In genomic region chr14:106286697-106287290, GRCh38 we compare ENCODE assay signal across 13 cellular contexts.
A peak's percentile ranks its signal among the peaks of the same experiment; 100 is the strongest.
DNase-seq lines count a peak whose midpoint lies in the region; ATAC-seq and TF ChIP-seq lines count a peak whose summit lies in the region.
"Had no signal": no experiment of that assay in that cellular context is flagged by ENCODE, and none has a peak within 500 bp of the region (broad histone marks: within the 10 kb centered on the region; RNA-seq: fewer than 3 reads in every experiment).

No MANE protein-coding gene starts in this region.

- TF ChIP-seq POLR2A in body of pancreas (IDR thresholded peaks at IDR 0.05) = no peak

- H3K9me3 Mint-ChIP-seq in CD14-positive monocyte = peaks cover 0 to 7% (median 3%) of the 10 kb centered on the region in 7 donors
- H3K9me3 Mint-ChIP-seq in activated naive CD4-positive, alpha-beta T cell treated with anti-CD3 and anti-CD28 coated beads, Interleukin-2, amount 10 ng/mL, durations not matched to agents 7 days and 5 days = no peaks in the 10 kb centered on the region
- H3K9me3 Mint-ChIP-seq: memory B cell had no signal

- no peaks in the 10 kb centered on the region for H3K36me3 ChIP-seq in body of pancreas (replicated peaks in 1 of 2; ENCODE audit: insufficient read depth in 1 of 2, low read depth in 2 of 2)

- ATAC-seq in GM21390 (IDR thresholded peaks at IDR 0.05; ENCODE audit: unreplicated experiment) = no peak
- no peak for ATAC-seq in body of pancreas

- WGBS in body of pancreas, 2 donors = 71 to 72% methylated on average over 41 of the region's 41 CpGs

- CTCF ChIA-PET in GM10248 (lab: Yijun Ruan, JAX) = interaction anchor here (0.9 to 1.0 kb wide), 2 partner anchors 10 to 21 kb away, joined by 3 to 4 read pairs; no protein-coding TSS in a partner anchor
- CTCF ChIA-PET in activated naive CD4-positive, alpha-beta T cell treated with anti-CD3 and anti-CD28 coated beads, Interleukin-2, amount 10 ng/mL, durations not matched to agents 7 days and 5 days (lab: Charles Lee) = interaction anchor here (0.7 to 3.2 kb wide), 4 partner anchors 11 to 92 kb away, joined by 4 to 7 read pairs (median 6); no protein-coding TSS in a partner anchor

- H3K27ac Mint-ChIP-seq in CD14-positive monocyte = no peak overlapping the region
- no peak overlapping the region for H3K27ac Mint-ChIP-seq in activated naive CD4-positive, alpha-beta T cell treated with anti-CD3 and anti-CD28 coated beads, Interleukin-2, amount 10 ng/mL, durations not matched to agents 7 days and 5 days
- H3K27ac Mint-ChIP-seq: memory B cell had no signal

- no peak overlapping the region for H3K27ac ChIP-seq in body of pancreas
- H3K27ac ChIP-seq: dorsolateral prefrontal cortex had no signal

- POLR2A ChIA-PET in GM10248 (lab: Yijun Ruan, JAX) = no interaction called here

- H3K4me3 Mint-ChIP-seq in CD14-positive monocyte = no peak overlapping the region
- H3K4me3 Mint-ChIP-seq in activated naive CD4-positive, alpha-beta T cell treated with anti-CD3 and anti-CD28 coated beads, Interleukin-2, amount 10 ng/mL, durations not matched to agents 7 days and 5 days = no peak overlapping the region
- H3K4me3 Mint-ChIP-seq: memory B cell had no signal

- no peaks in the 10 kb centered on the region for H3K4me1 Mint-ChIP-seq in CD14-positive monocyte
- no peaks in the 10 kb centered on the region for H3K4me1 Mint-ChIP-seq in activated naive CD4-positive, alpha-beta T cell treated with anti-CD3 and anti-CD28 coated beads, Interleukin-2, amount 10 ng/mL, durations not matched to agents 7 days and 5 days
- H3K4me1 Mint-ChIP-seq: memory B cell had no signal

- TF ChIP-seq CTCF in CD14-positive monocyte (IDR thresholded peaks at IDR 0.05) (peak; percentile 48), GM10248 (IDR thresholded peaks at IDR 0.05; ENCODE audit: control extremely low read depth, extremely low read depth, low read depth, missing control alignments) (peak; percentile 33), body of pancreas (IDR thresholded peaks at IDR 0.05) (no peak)

- no peaks in the 10 kb centered on the region for H3K4me1 ChIP-seq in body of pancreas

- H3K27me3 Mint-ChIP-seq in CD14-positive monocyte (ENCODE audit: low read depth in 3 of 3) = peaks cover 1 to 2% (median 1%) of the 10 kb centered on the region in 3 donors
- H3K27me3 Mint-ChIP-seq in activated naive CD4-positive, alpha-beta T cell treated with anti-CD3 and anti-CD28 coated beads, Interleukin-2, amount 10 ng/mL, durations not matched to agents 7 days and 5 days = peaks cover 35% of the 10 kb centered on the region

- H3K4me3 ChIP-seq in body of pancreas = no peak overlapping the region
- H3K4me3 ChIP-seq: dorsolateral prefrontal cortex had no signal

- intact Hi-C loops in CD14-positive monocyte (cut with micrococcal nuclease) (no loop called here), body of pancreas (cut with DNase I) (no loop called here)

- H3K9me3 ChIP-seq in body of pancreas = no peaks in the 10 kb centered on the region

- H3K27me3 ChIP-seq in body of pancreas = no peaks in the 10 kb centered on the region

- H3K36me3 Mint-ChIP-seq in CD14-positive monocyte = no peaks in the 10 kb centered on the region
- H3K36me3 Mint-ChIP-seq in activated naive CD4-positive, alpha-beta T cell treated with anti-CD3 and anti-CD28 coated beads, Interleukin-2, amount 10 ng/mL, durations not matched to agents 7 days and 5 days = no peaks in the 10 kb centered on the region
- H3K36me3 Mint-ChIP-seq: memory B cell had no signal

- no peak for DNase-seq in CD14-positive monocyte (ENCODE audit: low spot score)
- peak; percentile 38 for DNase-seq in GM10248 (ENCODE audit: extremely low spot score)
- peak; percentile 20 for DNase-seq in NAMALWA (ENCODE audit: low spot score)
- peak; percentile 38 for DNase-seq in activated naive CD4-positive, alpha-beta T cell treated with anti-CD3 and anti-CD28 coated beads, Interleukin-2, amount 10 ng/mL, durations not matched to agents 7 days and 5 days
- no peak for DNase-seq in NCI-H187 (lab: John Stamatoyannopoulos, UW)
- DNase-seq in activated CD4-positive, CD25-positive, alpha-beta regulatory T cell treated with anti-CD3 and anti-CD28 coated beads, Interleukin-2, amount 50 U/mL, for 72 hours = no peak
- no peak for DNase-seq in body of pancreas
- DNase-seq: dorsolateral prefrontal cortex; HCEC 1CT; posterior cingulate gyrus; stimulated activated CD4-positive, alpha-beta T cell treated with anti-CD3 and anti-CD28 coated beads, Interleukin-4, amount 100 ng/mL, for 24 hours had no signal

Comparison
In these comparisons a context has a peak if more than half of its experiments do, and no peak if none do; other contexts are left out.
1. DNase-seq: peak in GM10248 (single experiment), NAMALWA (single experiment) and activated naive CD4-positive, alpha-beta T cell treated with anti-CD3 and anti-CD28 coated beads, Interleukin-2, amount 10 ng/mL, durations not matched to agents 7 days and 5 days (single experiment); none in CD14-positive monocyte (single experiment), NCI-H187 (0 of 2), activated CD4-positive, CD25-positive, alpha-beta regulatory T cell treated with anti-CD3 and anti-CD28 coated beads, Interleukin-2, amount 50 U/mL, for 72 hours (single experiment) and body of pancreas (0 of 4).
2. CTCF ChIP-seq: peak in CD14-positive monocyte (single experiment) and GM10248 (single experiment); none in body of pancreas (0 of 7).